20 cellular contexts compared by ENCODE assay signal in the genomic region with DNA sequence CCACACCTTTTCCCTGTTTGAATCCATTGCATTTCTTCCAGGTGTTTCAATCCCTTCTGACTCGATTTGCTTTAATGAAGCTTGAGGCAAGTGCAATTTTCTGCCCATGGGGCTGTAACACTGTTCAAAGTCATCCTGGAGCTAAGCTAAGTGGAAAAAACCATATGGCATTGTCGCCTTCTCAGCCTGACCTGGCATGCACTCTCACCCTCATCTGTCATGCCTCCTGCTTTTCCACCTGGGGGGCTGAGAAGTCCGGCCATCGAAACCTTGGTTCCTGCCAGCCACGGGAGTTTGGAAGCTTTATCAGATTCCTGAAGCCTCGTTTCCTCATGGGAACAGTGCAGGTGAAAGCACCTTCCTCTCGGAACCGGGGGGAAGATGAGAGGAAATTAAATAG. TPM values are rescaled to one million over a fixed set of nuclear protein-coding genes. Genes with fewer than 3 reads are reported as not detected.
A peak's percentile ranks its signal among the peaks of the same experiment; 100 is the strongest.
DNase-seq lines count a peak whose midpoint lies in the region; ATAC-seq and TF ChIP-seq lines count a peak whose summit lies in the region.
"Had no signal": no experiment of that assay in that cellular context is flagged by ENCODE, and none has a peak within 500 bp of the region (broad histone marks: within the 10 kb centered on the region; RNA-seq: fewer than 3 reads in every experiment).

No MANE protein-coding gene starts in this region.

- no peak overlapping the region for H3K4me3 Mint-ChIP-seq in type B pancreatic cell
- H3K4me3 Mint-ChIP-seq: T-helper 1 cell treated with Interleukin-12 subunit alpha and Interleukin-12 subunit beta and Interleukin-4 antibody, amounts not matched to agents 30 μg/mL and 1 μg/mL, for 36 hours had no signal

- no peaks in the 10 kb centered on the region for H3K36me3 Mint-ChIP-seq in type B pancreatic cell

- DNase-seq in DMS 273 (lab: John Stamatoyannopoulos, UW; ENCODE audit: unreplicated experiment): peak; percentile 60
- DNase-seq in NCI-H1694 (lab: John Stamatoyannopoulos, UW): peak; percentile 47
- DNase-seq in WERI-Rb-1: peak; percentile 61
- no peak for DNase-seq in type B pancreatic cell (ENCODE audit: extremely low spot score, unreplicated experiment)
- DNase-seq: GM23248; H7; Kasumi-1; NCI-H1092 treated with DMSO at 0.1 percent for 48 hours; NCI-H1436; NCI-H2107; NK-92 treated with Interleukin-12 subunit alpha and Interleukin-12 subunit beta, amount 100 ng/mL, for 24 hours; PC-3; SK-N-SH; SW 1271 had no signal

- TF ChIP-seq POLR2A in GM18505 (IDR thresholded peaks at IDR 0.05; ENCODE audit: borderline replicate concordance, extremely low read depth, insufficient read depth, insufficient read length): no peak

- ATAC-seq in GM18505 (IDR thresholded peaks at IDR 0.05; ENCODE audit: unreplicated experiment) (no peak), GM21528 (IDR thresholded peaks at IDR 0.05; ENCODE audit: low FRiP score, unreplicated experiment) (no peak), HG02798 (IDR thresholded peaks at IDR 0.05; ENCODE audit: poor library complexity, unreplicated experiment) (no peak)
- ATAC-seq: K562, PC-3 had no signal

- H3K4me3 ChIP-seq in WERI-Rb-1 (ENCODE audit: low read depth, low read length): no peak overlapping the region; the same call in 1 of the 2 replicates
- H3K4me3 ChIP-seq: GM23248, K562 had no signal

- H3K36me3 ChIP-seq in WERI-Rb-1: peaks cover 10% of the 10 kb centered on the region

- peak overlapping the region; percentile 62 for H3K27ac ChIP-seq in WERI-Rb-1
- H3K27ac ChIP-seq: GM23248 had no signal

- H3K4me1 Mint-ChIP-seq in type B pancreatic cell (ENCODE audit: unreplicated experiment): peaks cover 4% of the 10 kb centered on the region

- TF ChIP-seq CTCF in WERI-Rb-1 (IDR thresholded peaks at IDR 0.05; ENCODE audit: low read depth, low read length) (no peak), type B pancreatic cell (conservative IDR thresholded peaks at IDR 0.05) (no peak)

- H3K9me3 Mint-ChIP-seq in type B pancreatic cell: peaks cover 4% of the 10 kb centered on the region
- H3K9me3 Mint-ChIP-seq: CD4-positive, alpha-beta T cell; T-helper 1 cell treated with Interleukin-12 subunit alpha and Interleukin-12 subunit beta and Interleukin-4 antibody, amounts not matched to agents 30 μg/mL and 1 μg/mL, for 36 hours had no signal

- peak overlapping the region; percentile 51 for H3K27ac Mint-ChIP-seq in type B pancreatic cell
- H3K27ac Mint-ChIP-seq: CD4-positive, alpha-beta T cell; T-helper 1 cell treated with Interleukin-12 subunit alpha and Interleukin-12 subunit beta and Interleukin-4 antibody, amounts not matched to agents 30 μg/mL and 1 μg/mL, for 36 hours had no signal

- no peaks in the 10 kb centered on the region for H3K27me3 ChIP-seq in WERI-Rb-1 (ENCODE audit: insufficient read depth, low read depth, severe bottlenecking)

- peaks cover 18% of the 10 kb centered on the region for H3K27me3 Mint-ChIP-seq in type B pancreatic cell

- peaks cover 17% of the 10 kb centered on the region for H3K9me3 ChIP-seq in WERI-Rb-1 (ENCODE audit: severe bottlenecking)
- H3K9me3 ChIP-seq: SK-N-SH had no signal

RNA-seq across cellular contexts. Expression of a gene that starts 38.2 kb away (rescaled TPM):
- total RNA-seq in type B pancreatic cell (ENCODE audit: low replicate concordance): 41.1 and 48.7 TPM in 2 replicates
